ENCODE assay signal across 25 cellular contexts in genomic region chr21:36247316-36247715, GRCh38.
A peak's percentile ranks its signal among the peaks of the same experiment; 100 is the strongest.
DNase-seq lines count a peak whose midpoint lies in the region; ATAC-seq and TF ChIP-seq lines count a peak whose summit lies in the region.
"Had no signal": no experiment of that assay in that cellular context is flagged by ENCODE, and none has a peak within 500 bp of the region (broad histone marks: within the 10 kb centered on the region; RNA-seq: fewer than 3 reads in every experiment).

No MANE protein-coding gene starts in this region.

- no peaks in the 10 kb centered on the region for H3K27me3 ChIP-seq in tibial artery
- H3K27me3 ChIP-seq: transverse colon had no signal

- no peaks in the 10 kb centered on the region; the same call in 1 of the 2 replicates for H3K27me3 Mint-ChIP-seq in HFFc6 (ENCODE audit: insufficient read depth)
- H3K27me3 Mint-ChIP-seq: activated CD8-positive, alpha-beta T cell treated with anti-CD3 and anti-CD28 coated beads for 36 hours; naive thymus-derived CD4-positive, alpha-beta T cell had no signal

- H3K4me1 ChIP-seq in tibial artery = no peaks in the 10 kb centered on the region

- ATAC-seq in HG02870 (IDR thresholded peaks at IDR 0.05; ENCODE audit: unreplicated experiment) = no peak
- ATAC-seq: activated CD8-positive, alpha-beta T cell treated with anti-CD3 and anti-CD28 coated beads for 36 hours; naive thymus-derived CD4-positive, alpha-beta T cell; Panc1 had no signal

- in situ Hi-C loops in astrocyte of the cerebellum (cut with HindIII; ENCODE audit: low sequenced_read_pairs) = loop anchor here (5.0 kb wide), 1 partner anchor 85 kb away; no protein-coding TSS in a partner anchor

- H3K27ac Mint-ChIP-seq in HFFc6 = peak overlapping the region; percentile 13
- H3K27ac Mint-ChIP-seq: activated CD8-positive, alpha-beta T cell treated with anti-CD3 and anti-CD28 coated beads for 36 hours; activated naive CD4-positive, alpha-beta T cell treated with anti-CD3 and anti-CD28 coated beads for 36 hours; T-helper 2 cell treated with Interferon-gamma antibody and Interleukin-4, amounts not matched to agents 5 μg/mL and 100 μg/mL, for 36 hours had no signal

- intact Hi-C loops in tibial artery (cut with DNase I; ENCODE audit: low total_unique reads) = no loop called here

- peaks cover 21% of the 10 kb centered on the region for H3K36me3 Mint-ChIP-seq in HFFc6 (ENCODE audit: low read depth)

- no peaks in the 10 kb centered on the region for H3K9me3 Mint-ChIP-seq in HFFc6
- H3K9me3 Mint-ChIP-seq: activated CD8-positive, alpha-beta T cell treated with anti-CD3 and anti-CD28 coated beads for 36 hours; activated naive CD4-positive, alpha-beta T cell treated with anti-CD3 and anti-CD28 coated beads for 36 hours; naive thymus-derived CD4-positive, alpha-beta T cell; T-helper 2 cell treated with Interferon-gamma antibody and Interleukin-4, amounts not matched to agents 5 μg/mL and 100 μg/mL, for 36 hours had no signal

- H3K27ac ChIP-seq in tibial artery = no peak overlapping the region
- H3K27ac ChIP-seq: transverse colon had no signal

- no peak for DNase-seq in HFFc6
- peak; percentile 34 for DNase-seq in astrocyte of the cerebellum (ENCODE audit: low read depth)
- peak; percentile 41 for DNase-seq in hepatic stellate cell (ENCODE audit: low spot score)
- DNase-seq in tibial artery = no peak
- no peak for DNase-seq in AG08395 (ENCODE audit: low spot score)
- DNase-seq in cortex of kidney (lab: John Stamatoyannopoulos, UW) = no peak
- DNase-seq: activated CD8-positive, alpha-beta memory T cell treated with anti-CD3 and anti-CD28 coated beads, Interleukin-2, amount 50 U/mL, for 48 hours; activated CD8-positive, alpha-beta T cell treated with anti-CD3 and anti-CD28 coated beads for 36 hours; activated naive CD4-positive, alpha-beta T cell treated with anti-CD3 and anti-CD28 coated beads for 36 hours; C1 segment of cervical spinal cord; Caco-2; DMS79 treated with DMSO at 0.1 percent for 48 hours; effector CD8-positive, alpha-beta T cell; GOT3; naive thymus-derived CD4-positive, alpha-beta T cell; NCI-H146; NCI-H2107; NCI-H748 treated with DMSO at 0.1 percent for 48 hours; occipital lobe; SHP77 treated with DMSO at 0.1 percent for 48 hours; stimulated activated CD4-positive, alpha-beta T cell treated with anti-CD3 and anti-CD28 coated beads, Interleukin-4, amount 100 ng/mL, for 24 hours; transverse colon had no signal

- peaks cover 15% of the 10 kb centered on the region for H3K4me1 Mint-ChIP-seq in HFFc6 (ENCODE audit: low read depth)

- H3K4me3 ChIP-seq in astrocyte of the cerebellum (ENCODE audit: low read depth, low read length) (no peak overlapping the region), tibial artery (no peak overlapping the region)
- H3K4me3 ChIP-seq: transverse colon had no signal

- TF ChIP-seq CTCF in HFFc6 (IDR thresholded peaks at IDR 0.05) (no peak), astrocyte of the cerebellum (IDR thresholded peaks at IDR 0.05; ENCODE audit: low read depth, low read length, missing control alignments) (no peak), tibial artery (IDR thresholded peaks at IDR 0.05) (no peak)

- H3K9me3 ChIP-seq in tibial artery = no peaks in the 10 kb centered on the region
- H3K9me3 ChIP-seq: Caco-2, transverse colon had no signal

- H3K36me3 ChIP-seq in tibial artery = peaks cover 31 to 63% (median 54%) of the 10 kb centered on the region in 3 donors

- H3K4me3 Mint-ChIP-seq in HFFc6 = no peak overlapping the region
- H3K4me3 Mint-ChIP-seq: activated CD8-positive, alpha-beta T cell treated with anti-CD3 and anti-CD28 coated beads for 36 hours; activated naive CD4-positive, alpha-beta T cell treated with anti-CD3 and anti-CD28 coated beads for 36 hours; naive thymus-derived CD4-positive, alpha-beta T cell; T-helper 2 cell treated with Interferon-gamma antibody and Interleukin-4, amounts not matched to agents 5 μg/mL and 100 μg/mL, for 36 hours had no signal

Comparison
In these comparisons a context has a peak if more than half of its experiments do, and no peak if none do; other contexts are left out.
1. DNase-seq: peak in astrocyte of the cerebellum (single experiment) and hepatic stellate cell (single experiment); none in HFFc6 (single experiment), tibial artery (0 of 2), AG08395 (single experiment) and cortex of kidney (single experiment).